ENCODE assay signal across 1 cellular context in genomic region chr11:61816736-61817455, GRCh38.
TF ChIP-seq lines count a peak whose summit lies in the region.

Gene FADS1 (minus strand): TSS chr11:61817003. CDS start chr11:61816929, 74 bp downstream.

TF ChIP-seq in HepG2, 621 proteins besides CTCF, POLR2A, EP300 and RAD21 (continued from another document and continues in another):
- TF ChIP-seq NFIB (CRISPR knock-in tag; IDR thresholded peaks at IDR 0.05; ENCODE audit: borderline replicate concordance) (no peak), ZNF780A (CRISPR knock-in tag; IDR thresholded peaks at IDR 0.05) (no peak), ZNF615 (CRISPR knock-in tag; IDR thresholded peaks at IDR 0.05; ENCODE audit: borderline replicate concordance) (no peak), E2F1 (CRISPR knock-in tag; IDR thresholded peaks at IDR 0.05) (peak; percentile 78), ZNF543 (CRISPR knock-in tag; IDR thresholded peaks at IDR 0.05) (peak; percentile 97), ZNF34 (CRISPR knock-in tag; IDR thresholded peaks at IDR 0.05; ENCODE audit: borderline replicate concordance) (peak; percentile 99), RFX1 (IDR thresholded peaks at IDR 0.05) (no peak), ZNF891 (CRISPR knock-in tag; IDR thresholded peaks at IDR 0.05) (0 out of 2 replicates have a peak, but pooled peaks have one; percentile 44), ZNF441 (CRISPR knock-in tag; IDR thresholded peaks at IDR 0.05; ENCODE audit: borderline replicate concordance) (peak; percentile 80; the same call in 1 of the 2 replicates), JARID2 (CRISPR knock-in tag; IDR thresholded peaks at IDR 0.05; ENCODE audit: insufficient replicate concordance) (no peak), SNAI1 (CRISPR knock-in tag; IDR thresholded peaks at IDR 0.05; ENCODE audit: borderline replicate concordance) (peak; percentile 84; the same call in 1 of the 2 replicates), DRAP1 (CRISPR knock-in tag; IDR thresholded peaks at IDR 0.05) (peak; percentile 61; the same call in 1 of the 2 replicates), MLLT10 (CRISPR knock-in tag; IDR thresholded peaks at IDR 0.05) (no peak), ZNF512B (CRISPR knock-in tag; IDR thresholded peaks at IDR 0.05; ENCODE audit: borderline replicate concordance) (no peak), REPIN1 (CRISPR knock-in tag; IDR thresholded peaks at IDR 0.05; ENCODE audit: borderline replicate concordance, low read depth) (peak; percentile 82; the same call in 1 of the 2 replicates), ZFP37 (CRISPR knock-in tag; IDR thresholded peaks at IDR 0.05; ENCODE audit: borderline replicate concordance) (0 out of 2 replicates have a peak, but pooled peaks have one; percentile 25), ZNF160 (CRISPR knock-in tag; IDR thresholded peaks at IDR 0.05) (peak; percentile 88), GABPB1 (CRISPR knock-in tag; IDR thresholded peaks at IDR 0.05) (peak; percentile 87), ZSCAN25 (CRISPR knock-in tag; IDR thresholded peaks at IDR 0.05) (no peak; the same call in 1 of the 2 replicates), ZNF687 (CRISPR knock-in tag; IDR thresholded peaks at IDR 0.05) (peak; percentile 97), MIER2 (CRISPR knock-in tag; IDR thresholded peaks at IDR 0.05) (peak; percentile 78), STAG1 (CRISPR knock-in tag; IDR thresholded peaks at IDR 0.05) (peak; percentile 47), ZNF550 (CRISPR knock-in tag; IDR thresholded peaks at IDR 0.05; ENCODE audit: borderline replicate concordance) (no peak), TIGD3 (CRISPR knock-in tag; IDR thresholded peaks at IDR 0.05; ENCODE audit: borderline replicate concordance) (no peak), ZNF274 (CRISPR knock-in tag; IDR thresholded peaks at IDR 0.05) (peak; percentile 78), ZNF280B (CRISPR knock-in tag; IDR thresholded peaks at IDR 0.05; ENCODE audit: borderline replicate concordance) (no peak; the same call in 1 of the 2 replicates), NFYB (CRISPR knock-in tag; IDR thresholded peaks at IDR 0.05) (peak; percentile 78), ZNF772 (CRISPR knock-in tag; IDR thresholded peaks at IDR 0.05) (no peak; the same call in none of the 2 replicates), ZNF232 (CRISPR knock-in tag; IDR thresholded peaks at IDR 0.05; ENCODE audit: borderline replicate concordance) (peak; percentile 87; the same call in 1 of the 2 replicates), RXRB (CRISPR knock-in tag; IDR thresholded peaks at IDR 0.05; ENCODE audit: borderline replicate concordance) (0 out of 2 replicates have a peak, but pooled peaks have one; percentile 53), ZSCAN20 (CRISPR knock-in tag; IDR thresholded peaks at IDR 0.05; ENCODE audit: borderline replicate concordance) (peak; percentile 77; the same call in 1 of the 2 replicates), DZIP1 (CRISPR knock-in tag; IDR thresholded peaks at IDR 0.05) (no peak), ZBTB7B (CRISPR knock-in tag; IDR thresholded peaks at IDR 0.05) (peak; percentile 89), ZNF737 (CRISPR knock-in tag; IDR thresholded peaks at IDR 0.05; ENCODE audit: borderline replicate concordance) (no peak), BCLAF1 (IDR thresholded peaks at IDR 0.05) (no peak), HDAC1 (CRISPR knock-in tag; IDR thresholded peaks at IDR 0.05) (peak; percentile 95), ZNF580 (CRISPR knock-in tag; IDR thresholded peaks at IDR 0.05; ENCODE audit: borderline replicate concordance, low read depth) (peak; percentile 67; the same call in 1 of the 2 replicates), ZNF343 (CRISPR knock-in tag; IDR thresholded peaks at IDR 0.05) (peak; percentile 96), USF2 (IDR thresholded peaks at IDR 0.05; ENCODE audit: low read depth, low read length) (no peak), USF2 (CRISPR knock-in tag; IDR thresholded peaks at IDR 0.05; ENCODE audit: borderline replicate concordance) (no peak; the same call in 1 of the 2 replicates), SMARCE1 (IDR thresholded peaks at IDR 0.05; ENCODE audit: borderline replicate concordance) (no peak), ZNF709 (CRISPR knock-in tag; IDR thresholded peaks at IDR 0.05) (peak; percentile 91), HNRNPL (IDR thresholded peaks at IDR 0.05; ENCODE audit: low read depth, low read length) (peak; percentile 88)
